ENCODE assay signal across 8 cellular contexts in the genomic region with DNA sequence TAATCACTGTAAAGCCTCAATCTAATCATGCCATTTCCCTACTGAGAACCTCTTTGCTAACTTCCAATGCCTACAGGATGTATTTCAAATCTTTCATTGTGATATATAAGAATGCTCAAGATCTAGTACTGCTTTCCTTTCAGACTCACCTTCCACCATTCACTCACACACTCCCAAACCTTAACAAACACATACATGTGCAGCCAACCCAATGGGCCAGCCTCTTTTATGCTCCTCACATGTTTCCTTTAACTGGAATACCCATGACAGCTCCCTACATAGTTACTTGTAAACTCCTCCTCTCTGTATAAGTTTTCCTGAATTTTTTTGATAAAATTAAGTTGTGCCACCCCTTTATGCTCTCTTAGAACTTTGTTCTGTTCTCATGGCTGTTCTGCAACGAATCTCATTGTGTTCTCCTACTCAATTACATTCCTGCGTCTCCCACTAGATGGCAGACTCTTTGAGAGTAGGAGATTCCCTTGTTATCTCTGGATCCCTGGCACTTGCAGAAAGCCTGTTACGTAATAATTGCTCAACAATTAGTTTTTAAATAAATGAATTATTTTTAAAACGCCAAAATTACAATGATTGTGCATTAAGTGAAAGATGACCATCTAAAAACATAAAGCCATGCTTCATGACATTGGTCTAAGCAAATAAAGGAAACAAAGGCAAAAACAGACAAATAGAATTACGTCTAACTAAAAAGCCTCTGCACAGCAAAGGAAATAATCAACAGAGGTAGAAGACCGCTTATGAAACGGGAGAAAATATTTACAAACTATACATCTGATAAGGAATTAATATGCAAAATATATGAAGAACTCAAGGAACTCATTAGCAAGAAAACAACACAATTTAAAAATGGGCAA. TPM values are rescaled to one million over a fixed set of nuclear protein-coding genes. Genes with fewer than 3 reads are reported as not detected.
DNase-seq lines count a peak whose midpoint lies in the region; FAIRE-seq and TF ChIP-seq lines count a peak whose summit lies in the region.
"Not testable (repeated sequence)": the region's sequence is repeated elsewhere in the genome, so short reads cannot be mapped to it uniquely, and the experiment has no call there.

No MANE protein-coding gene starts in this region.

- not testable (repeated sequence) for H3K27ac Mint-ChIP-seq in activated CD4-positive, alpha-beta T cell treated with anti-CD3 and anti-CD28 coated beads, Interleukin-2, amount 10 ng/mL, durations not matched to agents 24 days and 14 days; progenitor cell of endocrine pancreas

- not testable (repeated sequence) for H3K79me2 ChIP-seq in Loucy (ENCODE audit: insufficient read depth, low read length); OCI-LY1 (ENCODE audit: insufficient read depth, low read length); endothelial cell of umbilical vein (ENCODE audit: control insufficient read depth, insufficient read depth, low read length)

- BruUV-seq in endothelial cell of umbilical vein (replicated peaks; lab: Mats Ljungman, UMichigan): not testable (repeated sequence)

- H3K9me1 ChIP-seq in endothelial cell of umbilical vein (replicated peaks; ENCODE audit: control insufficient read depth, extremely low read depth, insufficient read depth, low read length): not testable (repeated sequence)

- not testable (repeated sequence) for H3K9me3 ChIP-seq in Loucy (ENCODE audit: insufficient read depth, low read depth, low read length); OCI-LY1 (ENCODE audit: low read length); endothelial cell of umbilical vein (replicated peaks; ENCODE audit: control insufficient read depth, insufficient read depth, low read length); kidney (ENCODE audit: control insufficient read depth in 1 of 2, low read length in 2 of 2)

- CTCF ChIA-PET in endothelial cell of umbilical vein (lab: Charles Lee): not testable (repeated sequence)

- not testable (repeated sequence) for H3K27me3 ChIP-seq in Loucy (ENCODE audit: insufficient read depth, low read length, poor library complexity, severe bottlenecking); OCI-LY1 (ENCODE audit: insufficient read depth, low read length); endothelial cell of umbilical vein (ENCODE audit: control insufficient read depth in 2 of 2, insufficient read depth in 2 of 2, low read length in 2 of 2)

- H3K4me1 ChIP-seq in Loucy (ENCODE audit: insufficient read depth, low read length, poor library complexity, severe bottlenecking): peaks cover 26% of the 10 kb centered on the region
- H3K4me1 ChIP-seq in OCI-LY1 (ENCODE audit: insufficient read depth, low read length, severe bottlenecking); endothelial cell of umbilical vein (ENCODE audit: control insufficient read depth, extremely low read depth, insufficient read depth, low read length); kidney (ENCODE audit: control insufficient read depth in 1 of 2, insufficient read depth in 1 of 2, low read depth in 1 of 2, low read length in 2 of 2): not testable (repeated sequence)

- not testable (repeated sequence) for H3K4me3 ChIP-seq in Loucy (ENCODE audit: low read length, poor library complexity, severe bottlenecking); OCI-LY1 (ENCODE audit: low read depth, low read length, poor library complexity, severe bottlenecking); endothelial cell of umbilical vein (replicated peaks in 1 of 3; ENCODE audit: insufficient read depth in 1 of 3, low read depth in 1 of 3, low read length in 3 of 3); kidney (ENCODE audit: low read length in 2 of 2)

- intact Hi-C loops in activated CD4-positive, alpha-beta T cell treated with anti-CD3 and anti-CD28 coated beads, Interleukin-2, amount 10 ng/mL, durations not matched to agents 24 days and 14 days (cut with micrococcal nuclease); endothelial cell of umbilical vein (cut with micrococcal nuclease); kidney (cut with DNase I): not testable (repeated sequence)

- not testable (repeated sequence) for H3K27ac ChIP-seq in OCI-LY1 (ENCODE audit: low read depth, low read length, poor library complexity, severe bottlenecking); endothelial cell of umbilical vein (ENCODE audit: insufficient read depth, low read depth, low read length); kidney (ENCODE audit: low read depth in 2 of 2, low read length in 2 of 2)

- H3K36me3 ChIP-seq in Loucy (ENCODE audit: insufficient read depth, low read length); OCI-LY1 (ENCODE audit: insufficient read depth, low read length); endothelial cell of umbilical vein (ENCODE audit: control insufficient read depth in 2 of 2, extremely low read depth in 1 of 2, insufficient read depth in 2 of 2, low read length in 2 of 2); kidney (ENCODE audit: control insufficient read depth in 1 of 2, insufficient read depth in 2 of 2, low read length in 2 of 2): not testable (repeated sequence)

- not testable (repeated sequence) for H3K36me3 Mint-ChIP-seq in activated CD4-positive, alpha-beta T cell treated with anti-CD3 and anti-CD28 coated beads, Interleukin-2, amount 10 ng/mL, durations not matched to agents 24 days and 14 days (ENCODE audit: low read depth); progenitor cell of endocrine pancreas (ENCODE audit: insufficient read depth)

- H3K4me2 ChIP-seq in Loucy (ENCODE audit: low read depth, low read length, poor library complexity, severe bottlenecking); OCI-LY1 (ENCODE audit: low read length); endothelial cell of umbilical vein (ENCODE audit: insufficient read depth, low read length): not testable (repeated sequence)

- peaks cover 11% of the 10 kb centered on the region for H3K9me3 Mint-ChIP-seq in activated CD4-positive, alpha-beta T cell treated with anti-CD3 and anti-CD28 coated beads, Interleukin-2, amount 10 ng/mL, durations not matched to agents 24 days and 14 days
- H3K9me3 Mint-ChIP-seq in progenitor cell of endocrine pancreas (ENCODE audit: low read depth): peaks cover 17% of the 10 kb centered on the region

- not testable (repeated sequence) for H3F3A ChIP-seq in Loucy (ENCODE audit: low read depth); OCI-LY1 (ENCODE audit: insufficient read depth, low read length)

- not testable (repeated sequence) for H3K9ac ChIP-seq in Loucy (ENCODE audit: low read depth, low read length, poor library complexity, severe bottlenecking); OCI-LY1 (ENCODE audit: low read length); endothelial cell of umbilical vein (replicated peaks; ENCODE audit: extremely low read depth, insufficient read depth, low read length); kidney (ENCODE audit: low read length in 2 of 2)

- POLR2A ChIA-PET in endothelial cell of umbilical vein (lab: Charles Lee): not testable (repeated sequence)

- dilution Hi-C loops in endothelial cell of umbilical vein (cut with MboI; ENCODE audit: extremely low pct_ligation_motif_present, low sequenced_read_pairs): not testable (repeated sequence)

- H3K27me3 Mint-ChIP-seq in activated CD4-positive, alpha-beta T cell treated with anti-CD3 and anti-CD28 coated beads, Interleukin-2, amount 10 ng/mL, durations not matched to agents 24 days and 14 days: peaks cover 10% of the 10 kb centered on the region
- not testable (repeated sequence) for H3K27me3 Mint-ChIP-seq in progenitor cell of endocrine pancreas

- H3K9me2 ChIP-seq in Loucy (replicated peaks; ENCODE audit: low read depth, low read length); OCI-LY1 (ENCODE audit: low read depth, low read length): not testable (repeated sequence)

- TF ChIP-seq CTCF in GM12872 (IDR thresholded peaks at IDR 0.05; ENCODE audit: insufficient read depth, low read depth, low read length) (peak; percentile 23; the same call in 1 of the 3 replicates), Loucy (conservative IDR thresholded peaks at IDR 0.05; ENCODE audit: low read length) (peak; percentile 40), OCI-LY1 (IDR thresholded peaks at IDR 0.05; ENCODE audit: low read length) (peak; percentile 22; the same call in 1 of the 2 replicates), endothelial cell of umbilical vein (IDR thresholded peaks at IDR 0.05; ENCODE audit: extremely low read depth in 1 of 2, insufficient read depth in 1 of 2, low read depth in 1 of 2, low read length in 2 of 2) (peak in 1 of 2 donors; percentile 19), kidney (IDR thresholded peaks at IDR 0.05; ENCODE audit: borderline replicate concordance, extremely low read depth, insufficient read depth) (peak; percentile 30), progenitor cell of endocrine pancreas (IDR thresholded peaks at IDR 0.05; ENCODE audit: unreplicated experiment) (peak; percentile 60)

- H2AFZ ChIP-seq in Loucy (ENCODE audit: low read length); OCI-LY1 (ENCODE audit: low read length); endothelial cell of umbilical vein (ENCODE audit: low read depth, low read length): not testable (repeated sequence)

- H3K4me1 Mint-ChIP-seq in activated CD4-positive, alpha-beta T cell treated with anti-CD3 and anti-CD28 coated beads, Interleukin-2, amount 10 ng/mL, durations not matched to agents 24 days and 14 days: peaks cover 13% of the 10 kb centered on the region
- H3K4me1 Mint-ChIP-seq in progenitor cell of endocrine pancreas (ENCODE audit: low read depth): not testable (repeated sequence)

- H4K20me1 ChIP-seq in Loucy (ENCODE audit: insufficient read depth, low read length, poor library complexity, severe bottlenecking); OCI-LY1 (ENCODE audit: insufficient read depth, low read length); endothelial cell of umbilical vein (replicated peaks; ENCODE audit: control insufficient read depth, extremely low read depth, insufficient read depth, low read length): not testable (repeated sequence)

- FAIRE-seq in endothelial cell of umbilical vein (lab: Jason Lieb, UNC): peak; percentile 28
- not testable (repeated sequence) for FAIRE-seq in kidney (lab: Jason Lieb, UNC)

- not testable (repeated sequence) for H3K4me3 Mint-ChIP-seq in activated CD4-positive, alpha-beta T cell treated with anti-CD3 and anti-CD28 coated beads, Interleukin-2, amount 10 ng/mL, durations not matched to agents 24 days and 14 days; progenitor cell of endocrine pancreas (ENCODE audit: low read depth)

- peak; percentile 70 to 73 for DNase-seq in AML-193 (lab: John Stamatoyannopoulos, UW)
- peak; percentile 61 for DNase-seq in activated CD4-positive, alpha-beta T cell treated with anti-CD3 and anti-CD28 coated beads, Interleukin-2, amount 10 ng/mL, durations not matched to agents 24 days and 14 days
- peak; percentile 8 for DNase-seq in endothelial cell of umbilical vein (ENCODE audit: low read depth, low spot score)
- DNase-seq in kidney; progenitor cell of endocrine pancreas (ENCODE audit: low spot score, unreplicated experiment): not testable (repeated sequence)

- TF ChIP-seq POLR2A in endothelial cell of umbilical vein (IDR thresholded peaks at IDR 0.05; ENCODE audit: low read depth, low read length): not testable (repeated sequence)

RNA-seq across cellular contexts. Expression of a gene that starts 2.1 kb away (rescaled TPM):
- total RNA-seq in activated CD4-positive, alpha-beta T cell treated with anti-CD3 and anti-CD28 coated beads, Interleukin-2, amount 10 ng/mL, durations not matched to agents 24 days and 14 days: 44.9 and 46.4 TPM in 2 replicates
- not detected in 2 replicates for total RNA-seq in endothelial cell of umbilical vein
- not detected in 2 replicates for polyA plus RNA-seq in endothelial cell of umbilical vein
- polyA plus RNA-seq in endothelial cell of umbilical vein (2011; cell fraction: cytosol; rRNA removed): not detected in 2 replicates
- not detected in 2 replicates for polyA plus RNA-seq in endothelial cell of umbilical vein (2011; cell fraction: nucleus; rRNA removed)
- not detected in 2 replicates for polyA plus RNA-seq in endothelial cell of umbilical vein (2012)
- polyA minus RNA-seq in endothelial cell of umbilical vein: not detected in 2 replicates
- not detected for polyA minus RNA-seq in endothelial cell of umbilical vein (2011; cell fraction: cytosol; rRNA and poly(A)+ RNA removed)
- polyA minus RNA-seq in endothelial cell of umbilical vein (2011; cell fraction: nucleus; rRNA and poly(A)+ RNA removed): not detected in 2 replicates
- 1.6 TPM for total RNA-seq in kidney
- polyA plus RNA-seq in kidney (ENCODE audit: insufficient read depth, low read depth, low replicate concordance): not detected
- not detected in 2 replicates for total RNA-seq in progenitor cell of endocrine pancreas

RNA-seq across cellular contexts. Expression of a gene that starts 30.5 kb away (rescaled TPM):
- 14.6 and 15.9 TPM in 2 replicates for total RNA-seq in activated CD4-positive, alpha-beta T cell treated with anti-CD3 and anti-CD28 coated beads, Interleukin-2, amount 10 ng/mL, durations not matched to agents 24 days and 14 days
- total RNA-seq in endothelial cell of umbilical vein: not detected in 2 replicates
- polyA plus RNA-seq in endothelial cell of umbilical vein: not detected in 2 replicates
- polyA plus RNA-seq in endothelial cell of umbilical vein (2011; cell fraction: cytosol; rRNA removed): not detected in 2 replicates
- polyA plus RNA-seq in endothelial cell of umbilical vein (2011; cell fraction: nucleus; rRNA removed): 0.10 TPM in 1 of 2 replicates, not detected in the other
- polyA plus RNA-seq in endothelial cell of umbilical vein (2012): not detected in 2 replicates
- not detected in 2 replicates for polyA minus RNA-seq in endothelial cell of umbilical vein
- not detected for polyA minus RNA-seq in endothelial cell of umbilical vein (2011; cell fraction: cytosol; rRNA and poly(A)+ RNA removed)
- not detected in 2 replicates for polyA minus RNA-seq in endothelial cell of umbilical vein (2011; cell fraction: nucleus; rRNA and poly(A)+ RNA removed)
- total RNA-seq in kidney: not detected
- not detected for polyA plus RNA-seq in kidney (ENCODE audit: insufficient read depth, low read depth, low replicate concordance)
- 0.44 and 0.91 TPM in 2 replicates for total RNA-seq in progenitor cell of endocrine pancreas

Comparison
In these comparisons a context has a peak if more than half of its experiments do, and no peak if none do; other contexts are left out.
1. RNA of a gene that starts 2.1 kb away (total RNA-seq): 44.9 to 46.4 TPM in activated CD4-positive, alpha-beta T cell treated with anti-CD3 and anti-CD28 coated beads, Interleukin-2, amount 10 ng/mL, durations not matched to agents 24 days and 14 days; 1.6 TPM in kidney (single experiment), not detected in endothelial cell of umbilical vein and not detected in progenitor cell of endocrine pancreas; every median in the first group is over 10 times any median in the second.